ENCODE assay signal across 23 cellular contexts in genomic region chr4:148503681-148504080, GRCh38.
DNase-seq lines count a peak whose midpoint lies in the region; ATAC-seq, FAIRE-seq and TF ChIP-seq lines count a peak whose summit lies in the region.
"Had no signal": no experiment of that assay in that cellular context is flagged by ENCODE, and none has a peak within 500 bp of the region (broad histone marks: within the 10 kb centered on the region; RNA-seq: fewer than 3 reads in every experiment).

No MANE protein-coding gene starts in this region.

- no peak for TF ChIP-seq CTCF in LNCaP clone FGC (IDR thresholded peaks at IDR 0.05; ENCODE audit: control insufficient read depth, extremely low read depth, insufficient read depth)
- TF ChIP-seq CTCF in body of pancreas (IDR thresholded peaks at IDR 0.05): no peak
- no peak for TF ChIP-seq CTCF in pancreas (IDR thresholded peaks at IDR 0.05)

- 6 to 23% methylated on average over 1 of the region's 1 CpG for WGBS in body of pancreas, 2 donors
- 0 to 8% methylated on average over 1 of the region's 1 CpG for WGBS in pancreas, 2 donors

- intact Hi-C loops in body of pancreas (cut with DNase I) (no loop called here), pancreas (cut with DNase I) (no loop called here)

- TF ChIP-seq POLR2A in body of pancreas (IDR thresholded peaks at IDR 0.05): no peak

- H3K36me3 ChIP-seq in body of pancreas (replicated peaks in 1 of 2; ENCODE audit: insufficient read depth in 1 of 2, low read depth in 2 of 2) (no peaks in the 10 kb centered on the region), pancreas (no peaks in the 10 kb centered on the region)
- H3K36me3 ChIP-seq: BLaER1 treated with 17β-estradiol and CSF1 and Interleukin-3, amounts not matched to agents 10 nM and 100 nM had no signal

- H3K4me3 ChIP-seq in LNCaP clone FGC (ENCODE audit: low read depth, low read length): no peak overlapping the region
- H3K4me3 ChIP-seq in body of pancreas: no peak overlapping the region
- H3K4me3 ChIP-seq in pancreas: no peak overlapping the region
- H3K4me3 ChIP-seq: A549; BLaER1 treated with 17β-estradiol and CSF1 and Interleukin-3, amounts not matched to agents 10 nM and 100 nM; GM12878 had no signal

- H3K27me3 ChIP-seq in body of pancreas (no peaks in the 10 kb centered on the region), pancreas (no peaks in the 10 kb centered on the region)
- H3K27me3 ChIP-seq: BLaER1 treated with 17β-estradiol and CSF1 and Interleukin-3, amounts not matched to agents 10 nM and 100 nM had no signal

- H3K27ac ChIP-seq in body of pancreas (peak overlapping the region in 1 of 4 donors; percentile 60), pancreas (no peak overlapping the region)
- H3K27ac ChIP-seq: 22Rv1; A549; BLaER1 treated with 17β-estradiol and CSF1 and Interleukin-3, amounts not matched to agents 10 nM and 100 nM had no signal

- H3K9me3 ChIP-seq in body of pancreas (no peaks in the 10 kb centered on the region), pancreas (no peaks in the 10 kb centered on the region)
- H3K9me3 ChIP-seq: A549 had no signal

- FAIRE-seq in pancreas (lab: Jason Lieb, UNC): no peak
- FAIRE-seq: A549, GM12878, GM12892, GM18507 had no signal

- ATAC-seq in body of pancreas: peak; percentile 96
- ATAC-seq in pancreas: peak in 3 of 4 donors; percentile 57 to 82 (median 63)
- no peak for ATAC-seq in HG03159 (IDR thresholded peaks at IDR 0.05; ENCODE audit: unreplicated experiment)
- ATAC-seq: A549, GM12878 had no signal

- H3K4me1 ChIP-seq in body of pancreas (peaks cover 24% of the 10 kb centered on the region), pancreas (no peaks in the 10 kb centered on the region)
- H3K4me1 ChIP-seq: A549; BLaER1 treated with 17β-estradiol and CSF1 and Interleukin-3, amounts not matched to agents 10 nM and 100 nM had no signal

- peak; percentile 48 for DNase-seq in LNCaP clone FGC (ENCODE audit: low read depth)
- DNase-seq in body of pancreas: no peak
- no peak for DNase-seq in pancreas
- no peak for DNase-seq in NCI-H774 (lab: John Stamatoyannopoulos, UW)
- DNase-seq: AML-193; CD4-positive, alpha-beta memory T cell; CD4-positive, CD25-positive, alpha-beta regulatory T cell; CD8-positive, alpha-beta memory T cell; COR-L47; DMS 273 treated with DMSO at 0.1 percent for 48 hours; DMS153; DMS53; DMS79; DND-41; EL; GDM1 had no signal
